In genomic region chr21:44428281-44428942, GRCh38 we compare ENCODE assay signal across 8 cellular contexts. TPM values are rescaled to one million over a fixed set of nuclear protein-coding genes. Genes with fewer than 3 reads are reported as not detected.
A peak's percentile ranks its signal among the peaks of the same experiment; 100 is the strongest.
DNase-seq lines count a peak whose midpoint lies in the region; ATAC-seq and TF ChIP-seq lines count a peak whose summit lies in the region.

No MANE protein-coding gene starts in this region.

- H3K27ac ChIP-seq in right atrium auricular region (no peak overlapping the region), adrenal gland (no peak overlapping the region), thyroid gland (no peak overlapping the region)

- H3K36me3 ChIP-seq in right atrium auricular region, result no peaks in the 10 kb centered on the region
- H3K36me3 ChIP-seq in adrenal gland (replicated peaks in 1 of 2), result no peaks in the 10 kb centered on the region
- H3K36me3 ChIP-seq in thyroid gland, result no peaks in the 10 kb centered on the region

- H3K27ac Mint-ChIP-seq in T-helper 17 cell, result no peak overlapping the region

- H3K9me3 ChIP-seq in right atrium auricular region (peaks cover 0 to 11% of the 10 kb centered on the region in 2 donors), T-helper 17 cell (ENCODE audit: control insufficient read depth, low read length, poor library complexity, severe bottlenecking) (no peaks in the 10 kb centered on the region), adrenal gland (replicated peaks in 1 of 3) (no peaks in the 10 kb centered on the region), thyroid gland (no peaks in the 10 kb centered on the region)

- H3K27me3 ChIP-seq in right atrium auricular region, result no peaks in the 10 kb centered on the region
- H3K27me3 ChIP-seq in adrenal gland, result no peaks in the 10 kb centered on the region
- no peaks in the 10 kb centered on the region for H3K27me3 ChIP-seq in thyroid gland

- no peaks in the 10 kb centered on the region for H3K36me3 Mint-ChIP-seq in T-helper 17 cell (ENCODE audit: low read depth)

- DNase-seq in cardiac septum (ENCODE audit: low spot score) (peak; percentile 72), right atrium auricular region (ENCODE audit: low spot score) (no peak), T-helper 17 cell (peak in 2 of 3 donors; percentile 49 to 55), adrenal gland (peak in 4 of 7 donors; percentile 11 to 50 (median 17)), sciatic nerve (ENCODE audit: low spot score) (peak; percentile 47), anterior cingulate cortex (lab: John Stamatoyannopoulos, UW) (no peak), thyroid gland (no peak)

- ATAC-seq in T-helper 17 cell (peak; percentile 77), sciatic nerve (no peak), HG03354 (IDR thresholded peaks at IDR 0.05; ENCODE audit: poor library complexity, severe bottlenecking, unreplicated experiment) (no peak)

- no peak overlapping the region for H3K4me3 Mint-ChIP-seq in T-helper 17 cell

- H3K27me3 Mint-ChIP-seq in T-helper 17 cell, result no peaks in the 10 kb centered on the region

- intact Hi-C loops in cardiac septum (cut with DNase I), result no loop called here
- intact Hi-C loops in adrenal gland (cut with DNase I), result no loop called here
- intact Hi-C loops in sciatic nerve (cut with DNase I), result no loop called here
- intact Hi-C loops in thyroid gland (cut with DNase I), result loop anchor here (10.0 kb wide), 1 partner anchor 64 kb away; no protein-coding TSS in a partner anchor

- TF ChIP-seq POLR2A in adrenal gland (IDR thresholded peaks at IDR 0.05) (no peak), thyroid gland (IDR thresholded peaks at IDR 0.05) (no peak)

- H3K4me3 ChIP-seq in right atrium auricular region (no peak overlapping the region), adrenal gland (no peak overlapping the region), thyroid gland (replicated peaks in 1 of 3) (no peak overlapping the region)

- H3K4me1 ChIP-seq in right atrium auricular region, result no peaks in the 10 kb centered on the region
- no peaks in the 10 kb centered on the region for H3K4me1 ChIP-seq in adrenal gland (replicated peaks in 1 of 2)
- no peaks in the 10 kb centered on the region for H3K4me1 ChIP-seq in thyroid gland

- no peaks in the 10 kb centered on the region for H3K4me1 Mint-ChIP-seq in T-helper 17 cell

- TF ChIP-seq CTCF in right atrium auricular region (IDR thresholded peaks at IDR 0.05) (no peak), adrenal gland (IDR thresholded peaks at IDR 0.05) (no peak), thyroid gland (IDR thresholded peaks at IDR 0.05) (no peak)

- 50 to 63% (median 51%) methylated on average over 3 of the region's 3 CpGs for WGBS in adrenal gland, 4 donors
- 52 to 64% methylated on average over 3 of the region's 3 CpGs for WGBS in thyroid gland, 2 donors

RNA-seq across cellular contexts. Expression of gene LRRC3, which starts 26.9 kb away (rescaled TPM):
- total RNA-seq in cardiac septum (2.9 TPM), right atrium auricular region (1 to 10 TPM; 1.1 to 1.7 TPM), T-helper 17 cell (1 to 10 TPM in 1 of 2 donors, under 1 TPM in 1; 0.85 to 1.0 TPM), adrenal gland (1 to 10 TPM in 7 of 8 donors, under 1 TPM in 1; 0.97 to 3.2 (median 2.3) TPM), sciatic nerve (6.8 TPM), thyroid gland (under 1 TPM; 0.78 to 0.92 (median 0.85) TPM)
- polyA plus RNA-seq in adrenal gland, result 1 to 10 TPM in 2 of 3 donors, under 1 TPM in 1; 0.97 to 1.9 (median 1.0) TPM

Comparison
In these comparisons a context has a peak if more than half of its experiments do, and no peak if none do; other contexts are left out.
1. DNase-seq: peak in cardiac septum (single experiment), T-helper 17 cell (2 of 3), adrenal gland (4 of 7) and sciatic nerve (single experiment); none in right atrium auricular region (single experiment), anterior cingulate cortex (0 of 58) and thyroid gland (0 of 2).